10 cellular contexts compared by ENCODE assay signal in the genomic region with DNA sequence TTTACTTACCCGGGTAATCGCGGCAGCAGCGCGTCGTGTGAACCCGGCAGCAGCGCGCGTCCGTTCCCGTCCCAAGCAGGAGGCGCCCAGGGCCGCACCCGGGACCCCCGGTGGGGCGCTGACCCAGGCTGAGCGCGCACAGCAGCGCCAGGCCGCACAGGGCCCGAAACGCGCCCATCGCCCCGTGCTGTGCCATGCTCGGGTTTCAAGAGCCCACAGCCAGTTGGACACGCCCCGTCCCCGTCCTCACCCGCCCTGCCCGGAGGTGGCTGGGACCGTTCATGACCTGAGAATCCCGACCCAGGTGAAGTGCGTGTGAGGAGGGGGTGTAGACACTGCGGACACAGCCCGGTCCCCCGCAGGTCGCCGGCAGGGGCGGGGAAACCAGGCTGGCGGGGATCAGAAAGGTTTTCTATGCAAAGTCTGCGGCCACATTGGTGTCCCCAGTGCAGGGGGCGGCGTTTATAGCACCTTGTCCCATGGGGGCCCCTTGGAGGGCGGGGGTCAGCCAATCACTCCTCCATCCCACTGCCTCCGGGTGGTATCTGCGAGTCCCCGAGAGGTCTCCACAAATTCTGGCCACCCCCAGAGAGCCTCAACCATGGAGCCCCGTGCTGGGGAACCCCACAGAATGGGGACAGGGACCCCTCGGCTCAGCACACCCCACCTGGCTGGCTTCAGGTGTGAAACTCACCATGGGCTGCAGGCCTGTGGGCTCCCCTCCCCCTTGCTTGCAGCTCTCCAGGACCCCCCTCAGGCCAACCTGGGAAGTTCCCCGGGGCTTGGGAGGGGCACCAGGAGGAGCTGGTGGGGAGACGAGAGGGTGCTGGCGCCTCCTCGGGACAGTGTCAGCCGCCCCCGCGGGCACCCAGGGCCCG. TPM values are rescaled to one million over a fixed set of nuclear protein-coding genes. Genes with fewer than 3 reads are reported as not detected.
DNase-seq lines count a peak whose midpoint lies in the region; ATAC-seq and TF ChIP-seq lines count a peak whose summit lies in the region.
"Had no signal": no experiment of that assay in that cellular context is flagged by ENCODE, and none has a peak within 500 bp of the region (broad histone marks: within the 10 kb centered on the region; RNA-seq: fewer than 3 reads in every experiment).

A gene with protein sequence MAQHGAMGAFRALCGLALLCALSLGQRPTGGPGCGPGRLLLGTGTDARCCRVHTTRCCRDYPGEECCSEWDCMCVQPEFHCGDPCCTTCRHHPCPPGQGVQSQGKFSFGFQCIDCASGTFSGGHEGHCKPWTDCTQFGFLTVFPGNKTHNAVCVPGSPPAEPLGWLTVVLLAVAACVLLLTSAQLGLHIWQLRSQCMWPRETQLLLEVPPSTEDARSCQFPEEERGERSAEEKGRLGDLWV (minus strand): TSS at position 217 of the 878 bp plus-strand sequence. CDS start 21 bp downstream, at position 196.

- intact Hi-C loops in natural killer cell (cut with micrococcal nuclease) = loop anchor here (5.0 kb wide), 1 partner anchor 34 kb away; a partner anchor contains a TSS

- TF ChIP-seq CTCF in GM10248 (IDR thresholded peaks at IDR 0.05; ENCODE audit: control extremely low read depth, extremely low read depth, low read depth, missing control alignments) (no peak), Peyer's patch (IDR thresholded peaks at IDR 0.05) (no peak), natural killer cell (IDR thresholded peaks at IDR 0.05) (no peak)

- no peak for ATAC-seq in central memory CD8-positive, alpha-beta T cell (replicated peaks; ENCODE audit: extremely low read depth, poor library complexity, severe bottlenecking)
- ATAC-seq in natural killer cell (peak; percentile 11 to 17 (median 17)), GM19397 (IDR thresholded peaks at IDR 0.05; ENCODE audit: unreplicated experiment) (no peak), HG03432 (IDR thresholded peaks at IDR 0.05; ENCODE audit: unreplicated experiment) (no peak), GM18870 (IDR thresholded peaks at IDR 0.05; ENCODE audit: unreplicated experiment) (no peak)

- TF ChIP-seq POLR2A in Peyer's patch (IDR thresholded peaks at IDR 0.05) = no peak

- CTCF ChIA-PET in GM10248 (lab: Yijun Ruan, JAX) = interaction anchor here (1.0 to 4.7 kb wide), 5 partner anchors 9 to 84 kb away, joined by 3 to 21 read pairs (median 4); no protein-coding TSS in a partner anchor

- DNase-seq in GM10248 (ENCODE audit: extremely low spot score) = peak; percentile 70
- DNase-seq in Peyer's patch = peak in 2 of 3 donors; percentile 64 to 70
- DNase-seq in central memory CD8-positive, alpha-beta T cell (ENCODE audit: low spot score in 2 of 2) = no peak
- peak; percentile 47 for DNase-seq in natural killer cell
- no peak for DNase-seq in NCI-H2107 treated with DMSO at 0.1 percent for 48 hours (lab: John Stamatoyannopoulos, UW; ENCODE audit: unreplicated experiment)

- H3K27ac ChIP-seq in Peyer's patch = peak within 1 kb of the TSS in 2 of 4 donors; percentile 59 to 61
- H3K27ac ChIP-seq: HL-60 had no signal

- POLR2A ChIA-PET in GM10248 (lab: Yijun Ruan, JAX) = no interaction called here

- H3K4me1 ChIP-seq in Peyer's patch = peaks cover 0 to 41% (median 30%) of the 10 kb centered on the region in 4 donors

- peak within 1 kb of the TSS; percentile 19 to 44 (median 36) for H3K4me3 ChIP-seq in Peyer's patch

- peaks cover 20% of the 10 kb centered on the region for H3K4me1 Mint-ChIP-seq in central memory CD8-positive, alpha-beta T cell
- peaks cover 15 to 38% of the 10 kb centered on the region in 2 donors for H3K4me1 Mint-ChIP-seq in natural killer cell

- H3K4me3 Mint-ChIP-seq in central memory CD8-positive, alpha-beta T cell = peak within 1 kb of the TSS; percentile 58
- peak within 1 kb of the TSS; percentile 80 for H3K4me3 Mint-ChIP-seq in natural killer cell

- H3K27ac Mint-ChIP-seq in central memory CD8-positive, alpha-beta T cell (ENCODE audit: low read depth) = no peak within 1 kb of the TSS
- H3K27ac Mint-ChIP-seq in natural killer cell = peak within 1 kb of the TSS; percentile 93 to 98

- H3K9me3 ChIP-seq in Peyer's patch = no peaks in the 10 kb centered on the region

- no peaks in the 10 kb centered on the region for H3K9me3 Mint-ChIP-seq in central memory CD8-positive, alpha-beta T cell
- H3K9me3 Mint-ChIP-seq in natural killer cell = no peaks in the 10 kb centered on the region

- no peaks in the 10 kb centered on the region for H3K27me3 Mint-ChIP-seq in central memory CD8-positive, alpha-beta T cell
- H3K27me3 Mint-ChIP-seq in natural killer cell (ENCODE audit: low read depth in 2 of 2) = no peaks in the 10 kb centered on the region

- no peaks in the 10 kb centered on the region for H3K36me3 ChIP-seq in Peyer's patch

- H3K27me3 ChIP-seq in Peyer's patch = peaks cover 0 to 8% of the 10 kb centered on the region in 2 donors

- peaks cover 4% of the 10 kb centered on the region for H3K36me3 Mint-ChIP-seq in central memory CD8-positive, alpha-beta T cell (ENCODE audit: insufficient read depth)
- no peaks in the 10 kb centered on the region for H3K36me3 Mint-ChIP-seq in natural killer cell

RNA-seq across cellular contexts. Expression of the gene that starts here (rescaled TPM):
- total RNA-seq in Peyer's patch = 10 to 100 TPM in 1 of 4 donors, 1 to 10 TPM in 1, under 1 TPM in 1, not detected in 1; 0.70 to 38.0 (median 3.2) TPM
- 10 to 100 TPM; 40.3 to 81.9 (median 54.7) TPM for total RNA-seq in natural killer cell
- total RNA-seq: fibroblast of villous mesenchyme had no signal

Comparison
In these comparisons a context has a peak if more than half of its experiments do, and no peak if none do; other contexts are left out.
1. DNase-seq: peak in GM10248 (single experiment), Peyer's patch (2 of 3) and natural killer cell (single experiment); none in central memory CD8-positive, alpha-beta T cell (0 of 2) and NCI-H2107 treated with DMSO at 0.1 percent for 48 hours (single experiment).
2. ATAC-seq: peak in natural killer cell (3 of 3); none in central memory CD8-positive, alpha-beta T cell (single experiment), GM19397 (single experiment), HG03432 (single experiment) and GM18870 (single experiment).